Comparison of ENCODE assay signal across 1 cellular context in genomic region chr2:189088566-189089225, GRCh38.
TF ChIP-seq lines count a peak whose summit lies in the region.

No MANE protein-coding gene starts in this region.

TF ChIP-seq in HepG2, 621 proteins besides CTCF, POLR2A, EP300 and RAD21 (continued from another document):
- TF ChIP-seq, protein P1, sequence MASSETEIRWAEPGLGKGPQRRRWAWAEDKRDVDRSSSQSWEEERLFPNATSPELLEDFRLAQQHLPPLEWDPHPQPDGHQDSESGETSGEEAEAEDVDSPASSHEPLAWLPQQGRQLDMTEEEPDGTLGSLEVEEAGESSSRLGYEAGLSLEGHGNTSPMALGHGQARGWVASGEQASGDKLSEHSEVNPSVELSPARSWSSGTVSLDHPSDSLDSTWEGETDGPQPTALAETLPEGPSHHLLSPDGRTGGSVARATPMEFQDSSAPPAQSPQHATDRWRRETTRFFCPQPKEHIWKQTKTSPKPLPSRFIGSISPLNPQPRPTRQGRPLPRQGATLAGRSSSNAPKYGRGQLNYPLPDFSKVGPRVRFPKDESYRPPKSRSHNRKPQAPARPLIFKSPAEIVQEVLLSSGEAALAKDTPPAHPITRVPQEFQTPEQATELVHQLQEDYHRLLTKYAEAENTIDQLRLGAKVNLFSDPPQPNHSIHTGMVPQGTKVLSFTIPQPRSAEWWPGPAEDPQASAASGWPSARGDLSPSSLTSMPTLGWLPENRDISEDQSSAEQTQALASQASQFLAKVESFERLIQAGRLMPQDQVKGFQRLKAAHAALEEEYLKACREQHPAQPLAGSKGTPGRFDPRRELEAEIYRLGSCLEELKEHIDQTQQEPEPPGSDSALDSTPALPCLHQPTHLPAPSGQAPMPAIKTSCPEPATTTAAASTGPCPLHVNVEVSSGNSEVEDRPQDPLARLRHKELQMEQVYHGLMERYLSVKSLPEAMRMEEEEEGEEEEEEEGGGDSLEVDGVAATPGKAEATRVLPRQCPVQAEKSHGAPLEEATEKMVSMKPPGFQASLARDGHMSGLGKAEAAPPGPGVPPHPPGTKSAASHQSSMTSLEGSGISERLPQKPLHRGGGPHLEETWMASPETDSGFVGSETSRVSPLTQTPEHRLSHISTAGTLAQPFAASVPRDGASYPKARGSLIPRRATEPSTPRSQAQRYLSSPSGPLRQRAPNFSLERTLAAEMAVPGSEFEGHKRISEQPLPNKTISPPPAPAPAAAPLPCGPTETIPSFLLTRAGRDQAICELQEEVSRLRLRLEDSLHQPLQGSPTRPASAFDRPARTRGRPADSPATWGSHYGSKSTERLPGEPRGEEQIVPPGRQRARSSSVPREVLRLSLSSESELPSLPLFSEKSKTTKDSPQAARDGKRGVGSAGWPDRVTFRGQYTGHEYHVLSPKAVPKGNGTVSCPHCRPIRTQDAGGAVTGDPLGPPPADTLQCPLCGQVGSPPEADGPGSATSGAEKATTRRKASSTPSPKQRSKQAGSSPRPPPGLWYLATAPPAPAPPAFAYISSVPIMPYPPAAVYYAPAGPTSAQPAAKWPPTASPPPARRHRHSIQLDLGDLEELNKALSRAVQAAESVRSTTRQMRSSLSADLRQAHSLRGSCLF (CRISPR knock-in tag; IDR thresholded peaks at IDR 0.05; ENCODE audit: borderline replicate concordance): no peak
- TF ChIP-seq RFXANK (CRISPR knock-in tag; IDR thresholded peaks at IDR 0.05): no peak
TF ChIP-seq in HepG2: peak in this region for 1.
